7 cellular contexts compared by ENCODE assay signal in the genomic region with DNA sequence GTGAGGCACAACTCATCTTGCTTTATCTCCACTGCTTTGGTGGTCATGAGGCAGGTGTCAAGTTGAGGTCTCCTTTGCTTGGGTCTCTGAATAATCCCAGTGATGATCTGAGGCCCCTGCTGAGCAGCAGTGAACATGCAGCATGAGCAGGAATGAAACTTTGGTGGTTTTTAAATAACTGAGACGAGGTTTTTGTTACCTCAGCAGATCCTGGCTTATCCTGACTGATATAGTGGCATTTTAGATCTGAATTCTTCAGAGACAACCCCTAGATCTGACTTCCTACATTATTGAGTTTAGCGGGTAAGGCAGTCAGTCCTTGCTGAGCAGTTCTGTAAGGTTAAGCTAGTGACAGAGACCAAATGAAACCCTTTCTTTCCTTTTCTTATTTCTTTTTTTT.
"Had no signal": no experiment of that assay in that cellular context is flagged by ENCODE, and none has a peak within 500 bp of the region (broad histone marks: within the 10 kb centered on the region; RNA-seq: fewer than 3 reads in every experiment).

No MANE protein-coding gene starts in this region.

- ATAC-seq: GM23338 had no signal

- FAIRE-seq: H1, H54, HTR-8/SVneo had no signal

- H3K4me3 ChIP-seq: GM23338 had no signal

- H2AFZ ChIP-seq: GM23338 had no signal

- H3K4me2 ChIP-seq: GM23338 had no signal

- DNase-seq: H9, HCEC 1CT, KG1 had no signal
